9 cellular contexts compared by ENCODE assay signal in the genomic region with DNA sequence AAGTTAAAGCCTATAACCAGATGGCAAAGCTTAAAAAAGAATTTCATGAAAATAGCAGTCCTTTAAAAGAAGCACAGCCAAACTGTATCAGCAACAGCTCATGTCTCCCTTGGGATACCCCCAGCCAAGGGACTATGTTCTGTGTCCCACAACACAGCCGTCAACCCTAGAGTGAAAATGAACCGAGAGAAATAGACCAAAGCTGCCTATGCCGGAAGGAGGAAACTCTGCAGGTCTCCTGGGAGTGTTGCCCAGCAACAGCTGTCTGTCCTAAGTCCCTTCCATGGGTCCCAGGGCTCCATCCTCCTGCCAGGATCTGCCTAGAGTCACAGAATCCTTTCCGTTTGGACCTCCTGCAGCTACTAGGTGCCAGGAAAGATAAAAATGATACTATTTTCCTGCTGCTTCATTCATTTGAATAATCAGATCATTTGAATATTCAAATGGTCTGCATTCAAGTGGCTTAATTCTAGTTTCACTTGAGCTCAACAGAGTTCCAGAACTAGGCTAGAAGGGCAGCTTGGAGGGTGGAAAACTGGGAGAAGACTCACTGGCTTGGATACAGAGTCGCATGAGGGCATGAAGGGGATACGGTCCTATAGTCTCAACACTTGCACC. TPM values are rescaled to one million over a fixed set of nuclear protein-coding genes. Genes with fewer than 3 reads are reported as not detected.
DNase-seq lines count a peak whose midpoint lies in the region; ATAC-seq and FAIRE-seq lines count a peak whose summit lies in the region.
"Had no signal": no experiment of that assay in that cellular context is flagged by ENCODE, and none has a peak within 500 bp of the region (broad histone marks: within the 10 kb centered on the region; RNA-seq: fewer than 3 reads in every experiment).

No MANE protein-coding gene starts in this region.

- ATAC-seq in HG02884 (IDR thresholded peaks at IDR 0.05; ENCODE audit: unreplicated experiment) (peak; percentile 64), T-helper 17 cell (no peak)
- no peak for ATAC-seq in stimulated activated effector memory CD8-positive, alpha-beta T cell treated with anti-CD3 and anti-CD28 coated beads, Interleukin-12 subunit alpha, Interleukin-12 subunit beta, amount 100 ng/mL, for 72 hours

- H3K4me1 Mint-ChIP-seq in activated CD4-positive, alpha-beta memory T cell treated with anti-CD3 and anti-CD28 coated beads for 36 hours (ENCODE audit: low read depth) = peaks cover 42% of the 10 kb centered on the region
- H3K4me1 Mint-ChIP-seq in activated CD4-positive, alpha-beta memory T cell treated with anti-CD3 and anti-CD28 coated beads, Interleukin-2, amount 10 ng/mL, durations not matched to agents 7 days and 5 days = peaks cover 32% of the 10 kb centered on the region
- H3K4me1 Mint-ChIP-seq in T-helper 17 cell = peaks cover 33% of the 10 kb centered on the region
- H3K4me1 Mint-ChIP-seq in stimulated activated effector memory CD8-positive, alpha-beta T cell treated with anti-CD3 and anti-CD28 coated beads, Interleukin-12 subunit alpha, Interleukin-12 subunit beta, amount 100 ng/mL, for 72 hours = peaks cover 40% of the 10 kb centered on the region

- H3K4me3 Mint-ChIP-seq in activated CD4-positive, alpha-beta memory T cell treated with anti-CD3 and anti-CD28 coated beads for 36 hours = peak overlapping the region; percentile 16
- no peak overlapping the region for H3K4me3 Mint-ChIP-seq in activated CD4-positive, alpha-beta memory T cell treated with anti-CD3 and anti-CD28 coated beads, Interleukin-2, amount 10 ng/mL, durations not matched to agents 7 days and 5 days
- peak overlapping the region; percentile 31 for H3K4me3 Mint-ChIP-seq in T-helper 17 cell
- H3K4me3 Mint-ChIP-seq in stimulated activated effector memory CD8-positive, alpha-beta T cell treated with anti-CD3 and anti-CD28 coated beads, Interleukin-12 subunit alpha, Interleukin-12 subunit beta, amount 100 ng/mL, for 72 hours = no peak overlapping the region

- H3K9me3 ChIP-seq in T-helper 17 cell (ENCODE audit: control insufficient read depth, low read length, poor library complexity, severe bottlenecking) = no peaks in the 10 kb centered on the region

- no peak for DNase-seq in activated CD4-positive, alpha-beta memory T cell treated with anti-CD3 and anti-CD28 coated beads for 36 hours
- DNase-seq in activated CD4-positive, alpha-beta memory T cell treated with anti-CD3 and anti-CD28 coated beads, Interleukin-2, amount 10 ng/mL, durations not matched to agents 7 days and 5 days = no peak
- DNase-seq in T-helper 17 cell (no peak), RCC 7860 (ENCODE audit: low spot score) (no peak), activated T-cell treated with anti-CD3 and anti-CD28 coated beads for 4 hours (no peak), activated gamma-delta T cell (lab: John Stamatoyannopoulos, UW) (no peak)
- DNase-seq in stimulated activated effector memory CD8-positive, alpha-beta T cell treated with anti-CD3 and anti-CD28 coated beads, Interleukin-12 subunit alpha, Interleukin-12 subunit beta, amount 100 ng/mL, for 72 hours (ENCODE audit: low spot score in 2 of 2) = no peak
- DNase-seq: activated CD4-positive, alpha-beta T cell treated with anti-CD3 and anti-CD28 coated beads, Interleukin-2, amount 50 U/mL, for 4 hours had no signal

- H3K27ac Mint-ChIP-seq in activated CD4-positive, alpha-beta memory T cell treated with anti-CD3 and anti-CD28 coated beads for 36 hours = peak overlapping the region; percentile 38
- no peak overlapping the region for H3K27ac Mint-ChIP-seq in activated CD4-positive, alpha-beta memory T cell treated with anti-CD3 and anti-CD28 coated beads, Interleukin-2, amount 10 ng/mL, durations not matched to agents 7 days and 5 days
- H3K27ac Mint-ChIP-seq in T-helper 17 cell = peak overlapping the region; percentile 91
- H3K27ac Mint-ChIP-seq in stimulated activated effector memory CD8-positive, alpha-beta T cell treated with anti-CD3 and anti-CD28 coated beads, Interleukin-12 subunit alpha, Interleukin-12 subunit beta, amount 100 ng/mL, for 72 hours = peak overlapping the region; percentile 78

- POLR2A ChIA-PET in activated CD4-positive, alpha-beta memory T cell treated with anti-CD3 and anti-CD28 coated beads for 36 hours (lab: Charles Lee) = no interaction called here
- POLR2A ChIA-PET in activated CD4-positive, alpha-beta memory T cell treated with anti-CD3 and anti-CD28 coated beads, Interleukin-2, amount 10 ng/mL, durations not matched to agents 7 days and 5 days (lab: Charles Lee) = interaction anchor here (1.1 to 1.6 kb wide), 3 partner anchors 16 to 101 kb away, joined by 3 to 4 read pairs (median 3); a partner anchor contains a TSS

- CTCF ChIA-PET in activated CD4-positive, alpha-beta memory T cell treated with anti-CD3 and anti-CD28 coated beads for 36 hours (lab: Charles Lee) = interaction anchor here (1.1 to 4.0 kb wide), 2 partner anchors 16 to 67 kb away, joined by 3 to 23 read pairs; no protein-coding TSS in a partner anchor
- CTCF ChIA-PET in activated CD4-positive, alpha-beta memory T cell treated with anti-CD3 and anti-CD28 coated beads, Interleukin-2, amount 10 ng/mL, durations not matched to agents 7 days and 5 days (lab: Charles Lee) = interaction anchor here (2.1 kb wide), 1 partner anchor 66 kb away, joined by 9 read pairs; no protein-coding TSS in a partner anchor

- no peaks in the 10 kb centered on the region for H3K27me3 Mint-ChIP-seq in activated CD4-positive, alpha-beta memory T cell treated with anti-CD3 and anti-CD28 coated beads for 36 hours
- H3K27me3 Mint-ChIP-seq in activated CD4-positive, alpha-beta memory T cell treated with anti-CD3 and anti-CD28 coated beads, Interleukin-2, amount 10 ng/mL, durations not matched to agents 7 days and 5 days = no peaks in the 10 kb centered on the region
- H3K27me3 Mint-ChIP-seq in T-helper 17 cell = no peaks in the 10 kb centered on the region

- H3K36me3 Mint-ChIP-seq in activated CD4-positive, alpha-beta memory T cell treated with anti-CD3 and anti-CD28 coated beads for 36 hours = peaks cover 18% of the 10 kb centered on the region
- peaks cover 93% of the 10 kb centered on the region for H3K36me3 Mint-ChIP-seq in activated CD4-positive, alpha-beta memory T cell treated with anti-CD3 and anti-CD28 coated beads, Interleukin-2, amount 10 ng/mL, durations not matched to agents 7 days and 5 days (ENCODE audit: low read depth)
- H3K36me3 Mint-ChIP-seq in T-helper 17 cell (ENCODE audit: low read depth) = peaks cover 5% of the 10 kb centered on the region
- H3K36me3 Mint-ChIP-seq in stimulated activated effector memory CD8-positive, alpha-beta T cell treated with anti-CD3 and anti-CD28 coated beads, Interleukin-12 subunit alpha, Interleukin-12 subunit beta, amount 100 ng/mL, for 72 hours = peaks cover 27% of the 10 kb centered on the region

- intact Hi-C loops in activated CD4-positive, alpha-beta memory T cell treated with anti-CD3 and anti-CD28 coated beads for 36 hours (cut with micrococcal nuclease) = no loop called here

- H3K9me3 Mint-ChIP-seq in activated CD4-positive, alpha-beta memory T cell treated with anti-CD3 and anti-CD28 coated beads for 36 hours = no peaks in the 10 kb centered on the region
- H3K9me3 Mint-ChIP-seq in activated CD4-positive, alpha-beta memory T cell treated with anti-CD3 and anti-CD28 coated beads, Interleukin-2, amount 10 ng/mL, durations not matched to agents 7 days and 5 days = no peaks in the 10 kb centered on the region
- no peaks in the 10 kb centered on the region for H3K9me3 Mint-ChIP-seq in stimulated activated effector memory CD8-positive, alpha-beta T cell treated with anti-CD3 and anti-CD28 coated beads, Interleukin-12 subunit alpha, Interleukin-12 subunit beta, amount 100 ng/mL, for 72 hours

- no peak for FAIRE-seq in RCC 7860 (lab: Jason Lieb, UNC)

RNA-seq across cellular contexts. Expression of a gene that starts 53.1 kb away (rescaled TPM):
- total RNA-seq in activated CD4-positive, alpha-beta memory T cell treated with anti-CD3 and anti-CD28 coated beads for 36 hours = 10 to 100 TPM; 11.7 to 17.1 TPM
- 10 to 100 TPM; 78.6 to 85.4 TPM for total RNA-seq in activated CD4-positive, alpha-beta memory T cell treated with anti-CD3 and anti-CD28 coated beads, Interleukin-2, amount 10 ng/mL, durations not matched to agents 7 days and 5 days
- 10 to 100 TPM; 64.7 to 89.7 TPM for total RNA-seq in T-helper 17 cell

Comparison
In these comparisons a context has a peak if more than half of its experiments do, and no peak if none do; other contexts are left out.
1. H3K4me3 Mint-ChIP-seq: peak in activated CD4-positive, alpha-beta memory T cell treated with anti-CD3 and anti-CD28 coated beads for 36 hours (single experiment) and T-helper 17 cell (single experiment); none in activated CD4-positive, alpha-beta memory T cell treated with anti-CD3 and anti-CD28 coated beads, Interleukin-2, amount 10 ng/mL, durations not matched to agents 7 days and 5 days (single experiment) and stimulated activated effector memory CD8-positive, alpha-beta T cell treated with anti-CD3 and anti-CD28 coated beads, Interleukin-12 subunit alpha, Interleukin-12 subunit beta, amount 100 ng/mL, for 72 hours (single experiment).